35 cellular contexts compared by ENCODE assay signal in the genomic region with DNA sequence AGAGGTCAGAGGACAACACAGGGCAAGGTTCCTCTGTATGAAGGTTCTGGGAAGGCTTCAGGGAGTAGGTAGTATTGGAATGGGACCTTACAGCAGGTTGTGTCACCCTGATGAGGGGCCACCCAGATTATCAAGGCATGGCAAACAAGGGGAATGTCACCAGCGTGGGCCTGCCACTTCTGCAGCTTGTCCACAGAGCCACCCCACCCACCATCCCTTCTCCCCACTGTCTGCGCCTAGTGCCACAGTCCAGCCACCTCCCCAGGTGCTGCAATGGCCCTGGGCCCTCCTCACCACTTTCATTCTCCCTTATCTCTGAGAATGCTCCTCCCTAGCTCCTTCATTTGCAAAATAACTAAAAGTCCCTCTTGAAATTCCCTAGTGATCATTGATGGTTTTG.
"Had no signal": no experiment of that assay in that cellular context is flagged by ENCODE, and none has a peak within 500 bp of the region (broad histone marks: within the 10 kb centered on the region; RNA-seq: fewer than 3 reads in every experiment).

No MANE protein-coding gene starts in this region.

- H3K27me3 ChIP-seq: adrenal gland, body of pancreas, brain microvascular endothelial cell, breast epithelium, cardiac muscle cell had no signal

- FAIRE-seq: astrocyte, TTC549 had no signal

- H3K4me1 ChIP-seq: body of pancreas, breast epithelium had no signal

- H3K36me3 ChIP-seq: adrenal gland, brain microvascular endothelial cell, breast epithelium, cardiac muscle cell had no signal

- H3K9me3 ChIP-seq: adrenal gland, body of pancreas, breast epithelium had no signal

- H3K27ac ChIP-seq: adrenal gland, body of pancreas, brain microvascular endothelial cell, breast epithelium, cardiac muscle cell, VCaP had no signal

- H3K4me3 ChIP-seq: adrenal gland, body of pancreas, breast epithelium, cardiac muscle cell had no signal

- ATAC-seq: activated CD8-positive, alpha-beta memory T cell treated with anti-CD3 and anti-CD28 coated beads, Interleukin-2, amount 10 ng/mL, durations not matched to agents 7 days and 5 days; activated CD8-positive, alpha-beta T cell treated with anti-CD3 and anti-CD28 coated beads for 36 hours; activated naive CD4-positive, alpha-beta T cell treated with anti-CD3 and anti-CD28 coated beads, Interleukin-2, amount 50 U/mL, for 72 hours; activated T-cell treated with anti-CD3 and anti-CD28 coated beads, Interleukin-2, amount 50 U/mL, for 72 hours; activated T-helper 17 cell treated with anti-CD3 and anti-CD28 coated beads, Interleukin-2, amount 50 U/mL, for 72 hours; body of pancreas had no signal

- DNase-seq: activated B cell treated with CpG ODN at 0.5 μM for 24 hours; activated CD4-positive, alpha-beta memory T cell treated with anti-CD3 and anti-CD28 coated beads for 36 hours; activated CD4-positive, alpha-beta T cell treated with anti-CD3 and anti-CD28 coated beads for 4 hours; activated CD4-positive, alpha-beta T cell treated with anti-CD3 and anti-CD28 coated beads, Interleukin-2, amount 10 ng/mL, durations not matched to agents 24 days and 14 days; activated CD4-positive, alpha-beta T cell treated with anti-CD3 and anti-CD28 coated beads, Interleukin-2, amount 50 U/mL, for 1 hour; activated CD4-positive, alpha-beta T cell treated with anti-CD3 and anti-CD28 coated beads, Interleukin-2, amount 50 U/mL, for 4 hours; activated CD4-positive, CD25-positive, alpha-beta regulatory T cell treated with anti-CD3 and anti-CD28 coated beads, Interleukin-2, amount 50 U/mL, for 72 hours; activated CD8-positive, alpha-beta memory T cell treated with anti-CD3 and anti-CD28 coated beads, Interleukin-2, amount 10 ng/mL, durations not matched to agents 7 days and 5 days; activated CD8-positive, alpha-beta memory T cell treated with anti-CD3 and anti-CD28 coated beads, Interleukin-2, amount 50 U/mL, for 48 hours; activated CD8-positive, alpha-beta T cell treated with anti-CD3 and anti-CD28 coated beads for 36 hours; activated effector memory CD4-positive, alpha-beta T cell treated with anti-CD3 and anti-CD28 coated beads, Interleukin-2, amount 50 U/mL, for 16 hours; activated gamma-delta T cell treated with Interleukin-2 at 50 U/mL for 16 hours; activated naive CD4-positive, alpha-beta T cell; activated naive CD4-positive, alpha-beta T cell treated with anti-CD3 and anti-CD28 coated beads for 36 hours; activated naive CD4-positive, alpha-beta T cell treated with anti-CD3 and anti-CD28 coated beads, Interleukin-2, amount 50 U/mL, for 16 hours; activated naive CD8-positive, alpha-beta T cell treated with anti-CD3 and anti-CD28 coated beads for 36 hours; activated T-cell treated with anti-CD3 and anti-CD28 coated beads, Interleukin-2, amount 50 U/mL, for 1 hour; activated T-cell treated with anti-CD3 and anti-CD28 coated beads, Interleukin-2, amount 50 U/mL, for 4 hours; activated T-cell treated with anti-CD3 and anti-CD28 coated beads, Interleukin-2, amount 50 U/mL, for 72 hours; adrenal gland; amniotic stem cell; aorta; body of pancreas; brain microvascular endothelial cell; SW 1271; T-helper 1 cell; T-helper 2 cell; T-helper 9 cell had no signal
